ENCODE assay signal across 28 cellular contexts in genomic region chr11:48162197-48162886, GRCh38. TPM values are rescaled to one million over a fixed set of nuclear protein-coding genes. Genes with fewer than 3 reads are reported as not detected.
DNase-seq lines count a peak whose midpoint lies in the region; ATAC-seq, FAIRE-seq and TF ChIP-seq lines count a peak whose summit lies in the region.
"Had no signal": no experiment of that assay in that cellular context is flagged by ENCODE, and none has a peak within 500 bp of the region (broad histone marks: within the 10 kb centered on the region; RNA-seq: fewer than 3 reads in every experiment).

No MANE protein-coding gene starts in this region.

- WGBS in HepG2 (ENCODE audit: low lambda C conversion rate) = 63% methylated on average over 6 of the region's 6 CpGs
- 68% methylated on average over 6 of the region's 6 CpGs for WGBS in right lobe of liver (ENCODE audit: insufficient coverage, low coverage, low lambda C conversion rate, missing lambda C conversion rate)

- POLR2A ChIA-PET in HepG2 (lab: Yijun Ruan, JAX) = no interaction called here
- POLR2A ChIA-PET in activated CD8-positive, alpha-beta T cell treated with anti-CD3 and anti-CD28 coated beads, Interleukin-2, amount 10 ng/mL, durations not matched to agents 7 days and 5 days (lab: Charles Lee) = interaction anchor here (0.6 kb wide), 1 partner anchor 491 kb away, joined by 3 read pairs; no protein-coding TSS in a partner anchor

- FAIRE-seq in HepG2 (lab: Jason Lieb, UNC) (no peak), GM19239 (lab: Jason Lieb, UNC) (no peak)

- H3K4me2 ChIP-seq in HepG2 (ENCODE audit: low read depth, low read length) = no peak overlapping the region

- TF ChIP-seq POLR2A in HepG2 (IDR thresholded peaks at IDR 0.05; ENCODE audit: insufficient read depth in 1 of 2, low read depth in 2 of 2, low read length in 2 of 2) (no peak), right lobe of liver (IDR thresholded peaks at IDR 0.05) (no peak)

- H3K9me3 ChIP-seq in HepG2 (ENCODE audit: low read length) = no peaks in the 10 kb centered on the region
- H3K9me3 ChIP-seq in right lobe of liver = no peaks in the 10 kb centered on the region
- H3K9me3 ChIP-seq: spleen, upper lobe of left lung had no signal

- no peak for TF ChIP-seq EP300 in HepG2 (IDR thresholded peaks at IDR 0.05; ENCODE audit: low read depth in 2 of 2, low read length in 2 of 2)
- TF ChIP-seq EP300 in HepG2 (CRISPR knock-in tag; IDR thresholded peaks at IDR 0.05; ENCODE audit: borderline replicate concordance) = no peak

- intact Hi-C loops in HepG2 (cut with micrococcal nuclease; ENCODE audit: unreplicated experiment) = no loop called here
- intact Hi-C loops in right lobe of liver (cut with DNase I) = no loop called here

- H3K4me1 Mint-ChIP-seq in activated CD8-positive, alpha-beta T cell treated with anti-CD3 and anti-CD28 coated beads, Interleukin-2, amount 10 ng/mL, durations not matched to agents 7 days and 5 days (ENCODE audit: low read depth) = no peaks in the 10 kb centered on the region
- peaks cover 0 to 1% of the 10 kb centered on the region in 2 donors for H3K4me1 Mint-ChIP-seq in immature natural killer cell

- no peak overlapping the region for H3K9ac ChIP-seq in HepG2 (ENCODE audit: insufficient read depth, low read depth, low read length)

- CTCF ChIA-PET in HepG2 (lab: Yijun Ruan, JAX; ENCODE audit: low intra/inter-chr PET ratio, low total read pairs) = no interaction called here
- CTCF ChIA-PET in activated CD8-positive, alpha-beta T cell treated with anti-CD3 and anti-CD28 coated beads, Interleukin-2, amount 10 ng/mL, durations not matched to agents 7 days and 5 days (lab: Charles Lee) = interaction anchor here (2.3 kb wide), 1 partner anchor 10 kb away, joined by 14 read pairs; no protein-coding TSS in a partner anchor

- H3K4me3 Mint-ChIP-seq in activated CD8-positive, alpha-beta T cell treated with anti-CD3 and anti-CD28 coated beads, Interleukin-2, amount 10 ng/mL, durations not matched to agents 7 days and 5 days = no peak overlapping the region
- H3K4me3 Mint-ChIP-seq in immature natural killer cell = no peak overlapping the region

- no peaks in the 10 kb centered on the region for H3K27me3 ChIP-seq in HepG2 (ENCODE audit: control insufficient read depth in 1 of 2, insufficient read depth in 2 of 2, low read length in 2 of 2)
- no peaks in the 10 kb centered on the region for H3K27me3 ChIP-seq in right lobe of liver
- H3K27me3 ChIP-seq: spleen, upper lobe of left lung had no signal

- no peaks in the 10 kb centered on the region for H3K79me2 ChIP-seq in HepG2 (ENCODE audit: insufficient read depth, low read length)

- H3K9me3 Mint-ChIP-seq in activated CD8-positive, alpha-beta T cell treated with anti-CD3 and anti-CD28 coated beads, Interleukin-2, amount 10 ng/mL, durations not matched to agents 7 days and 5 days (ENCODE audit: insufficient read depth) = no peaks in the 10 kb centered on the region
- H3K9me3 Mint-ChIP-seq in immature natural killer cell = no peaks in the 10 kb centered on the region

- H4K20me1 ChIP-seq in HepG2 (ENCODE audit: insufficient read depth, low read length) = no peaks in the 10 kb centered on the region

- no peak for DNase-seq in HepG2 (ENCODE audit: low spot score)
- DNase-seq in right lobe of liver = no peak
- no peak for DNase-seq in activated CD8-positive, alpha-beta T cell treated with anti-CD3 and anti-CD28 coated beads, Interleukin-2, amount 10 ng/mL, durations not matched to agents 7 days and 5 days
- no peak for DNase-seq in immature natural killer cell
- no peak for DNase-seq in GM19239 (ENCODE audit: insufficient read length, low spot score)
- DNase-seq in midbrain (lab: John Stamatoyannopoulos, UW) = no peak
- DNase-seq: ACHN; activated CD4-positive, CD25-positive, alpha-beta regulatory T cell treated with anti-CD3 and anti-CD28 coated beads, Interleukin-2, amount 50 U/mL, for 72 hours; activated naive CD4-positive, alpha-beta T cell; activated T-cell treated with anti-CD3 and anti-CD28 coated beads, Interleukin-2, amount 50 U/mL, for 1 hour; cortex of kidney; Kasumi-1; left ventricle myocardium superior; NCI-H1436 treated with DMSO at 0.1 percent for 48 hours; RPMI8226; spleen; T-helper 1 cell; upper lobe of left lung had no signal

- H3K27ac Mint-ChIP-seq in activated CD8-positive, alpha-beta T cell treated with anti-CD3 and anti-CD28 coated beads, Interleukin-2, amount 10 ng/mL, durations not matched to agents 7 days and 5 days = peak overlapping the region; percentile 53
- peak overlapping the region in 4 of 6 donors; percentile 15 to 51 (median 28) for H3K27ac Mint-ChIP-seq in immature natural killer cell

- peaks cover 63% of the 10 kb centered on the region for H3K36me3 Mint-ChIP-seq in activated CD8-positive, alpha-beta T cell treated with anti-CD3 and anti-CD28 coated beads, Interleukin-2, amount 10 ng/mL, durations not matched to agents 7 days and 5 days (ENCODE audit: low read depth)
- peaks cover 27 to 65% (median 57%) of the 10 kb centered on the region in 3 donors for H3K36me3 Mint-ChIP-seq in immature natural killer cell

- TF ChIP-seq RAD21 in HepG2 (CRISPR knock-in tag; IDR thresholded peaks at IDR 0.05) = no peak

- in situ Hi-C loops in HepG2 (cut with HindIII; ENCODE audit: extremely low pct_ligation_motif_present, low pct_unique_long_range_greater_than_20kb) = no loop called here

- no TSS peak for BruUV-seq in HepG2 (replicated peaks; lab: Mats Ljungman, UMichigan)

- ATAC-seq in HepG2 (no peak), right lobe of liver (no peak), GM21526 (IDR thresholded peaks at IDR 0.05; ENCODE audit: low FRiP score, unreplicated experiment) (no peak), GM18873 (IDR thresholded peaks at IDR 0.05; ENCODE audit: low FRiP score, unreplicated experiment) (no peak)
- ATAC-seq in activated CD8-positive, alpha-beta T cell treated with anti-CD3 and anti-CD28 coated beads, Interleukin-2, amount 10 ng/mL, durations not matched to agents 7 days and 5 days = no peak
- ATAC-seq: left ventricle myocardium superior had no signal

- H3K4me1 ChIP-seq in HepG2 (ENCODE audit: insufficient read depth, low read length) (no peaks in the 10 kb centered on the region), right lobe of liver (no peaks in the 10 kb centered on the region)
- H3K4me1 ChIP-seq: spleen, upper lobe of left lung had no signal

- H2AFZ ChIP-seq in HepG2 (ENCODE audit: low read length) = no peak overlapping the region

- H3K36me3 ChIP-seq in HepG2 (replicated peaks in 1 of 2; ENCODE audit: control insufficient read depth in 1 of 2, insufficient read depth in 2 of 2, low read length in 2 of 2) = no peaks in the 10 kb centered on the region
- peaks cover 0 to 85% (median 13%) of the 10 kb centered on the region in 4 donors for H3K36me3 ChIP-seq in right lobe of liver

- H3K27me3 Mint-ChIP-seq in activated CD8-positive, alpha-beta T cell treated with anti-CD3 and anti-CD28 coated beads, Interleukin-2, amount 10 ng/mL, durations not matched to agents 7 days and 5 days (ENCODE audit: low read depth) = no peaks in the 10 kb centered on the region
- peaks cover 0 to 2% (median 0%) of the 10 kb centered on the region in 3 donors for H3K27me3 Mint-ChIP-seq in immature natural killer cell (ENCODE audit: low read depth in 3 of 3)

- no peak overlapping the region for H3K4me3 ChIP-seq in HepG2 (replicated peaks in 1 of 3; ENCODE audit: insufficient read depth in 1 of 3, low read depth in 2 of 3, low read length in 3 of 3)
- H3K4me3 ChIP-seq in right lobe of liver = no peak overlapping the region
- H3K4me3 ChIP-seq: spleen, upper lobe of left lung had no signal

- H3K27ac ChIP-seq in HepG2 (ENCODE audit: extremely low read length, insufficient read depth, low read length) = no peak overlapping the region
- no peak overlapping the region for H3K27ac ChIP-seq in right lobe of liver
- H3K27ac ChIP-seq: spleen, upper lobe of left lung had no signal

- TF ChIP-seq CTCF in HepG2 (CRISPR knock-in tag; IDR thresholded peaks at IDR 0.05) = no peak
- TF ChIP-seq CTCF in right lobe of liver (IDR thresholded peaks at IDR 0.05) = no peak

TF ChIP-seq in HepG2, 621 proteins besides CTCF, POLR2A, EP300 and RAD21 (continues in another document):
- no peak for TF ChIP-seq PAX8 (CRISPR knock-in tag; IDR thresholded peaks at IDR 0.05; ENCODE audit: borderline replicate concordance)

RNA-seq across cellular contexts. Expression of gene OR4B1, which starts 54.3 kb away (rescaled TPM):
- not detected in 2 replicates for total RNA-seq in HepG2 (2016; rRNA removed; fragmentation: Illumina TruSeq; extraction: Trizol)
- not detected in 2 replicates for total RNA-seq in HepG2 (2016; cell fraction: cytosol; rRNA removed; fragmentation: Illumina TruSeq; extraction: Trizol; ENCODE audit: low read depth)
- not detected in 2 replicates for total RNA-seq in HepG2 (2016; cell fraction: insoluble cytoplasmic fraction; rRNA removed; fragmentation: Illumina TruSeq; extraction: Trizol)
- total RNA-seq in HepG2 (2016; cell fraction: membrane; rRNA removed; fragmentation: Illumina TruSeq; extraction: Trizol) = not detected in 2 replicates
- total RNA-seq in HepG2 (2016; cell fraction: nucleus; rRNA removed; fragmentation: Illumina TruSeq; extraction: Trizol) = not detected in 2 replicates
- polyA plus RNA-seq in HepG2 (2011; rRNA removed) = not detected in 2 replicates
- polyA plus RNA-seq in HepG2 (2011; cell fraction: cytosol; rRNA removed) = not detected in 2 replicates
- not detected in 2 replicates for polyA plus RNA-seq in HepG2 (2011; cell fraction: nucleus; rRNA removed)
- polyA plus RNA-seq in HepG2 (2012) = not detected in 2 replicates
- polyA plus RNA-seq in HepG2 (2016; cell fraction: cytosol; fragmentation: Illumina TruSeq; extraction: Trizol; ENCODE audit: low read depth) = not detected in 2 replicates
- polyA plus RNA-seq in HepG2 (2016; cell fraction: insoluble cytoplasmic fraction; fragmentation: Illumina TruSeq; extraction: Trizol; ENCODE audit: low read depth) = not detected in 2 replicates
- polyA plus RNA-seq in HepG2 (2016; cell fraction: membrane; fragmentation: Illumina TruSeq; extraction: Trizol; ENCODE audit: low read depth) = not detected in 2 replicates
- not detected in 2 replicates for polyA plus RNA-seq in HepG2 (2016; cell fraction: nucleus; fragmentation: Illumina TruSeq; extraction: Trizol; ENCODE audit: insufficient read depth, low read depth)
- polyA minus RNA-seq in HepG2 (2011; rRNA and poly(A)+ RNA removed; ENCODE audit: low replicate concordance) = not detected in 2 replicates
- not detected in 2 replicates for polyA minus RNA-seq in HepG2 (2011; cell fraction: cytosol; rRNA and poly(A)+ RNA removed)
- polyA minus RNA-seq in HepG2 (2011; cell fraction: nucleus; rRNA and poly(A)+ RNA removed) = not detected in 2 replicates
- total RNA-seq in right lobe of liver = not detected
- total RNA-seq in activated CD8-positive, alpha-beta T cell treated with anti-CD3 and anti-CD28 coated beads, Interleukin-2, amount 10 ng/mL, durations not matched to agents 7 days and 5 days = not detected
- polyA plus RNA-seq in immature natural killer cell = not detected
- total RNA-seq: activated CD8-positive, alpha-beta memory T cell treated with anti-CD3 and anti-CD28 coated beads for 36 hours; left ventricle myocardium superior; mesenteric fat pad; NCI-H460; osteoblast; renal cortical epithelial cell; SK-MEL-5; spleen; subcutaneous adipose tissue; upper lobe of left lung had no signal
- polyA plus RNA-seq: BJ, spleen had no signal
